16 cellular contexts compared by ENCODE assay signal in genomic region chr4:92451792-92452191, GRCh38.
"Had no signal": no experiment of that assay in that cellular context is flagged by ENCODE, and none has a peak within 500 bp of the region (broad histone marks: within the 10 kb centered on the region; RNA-seq: fewer than 3 reads in every experiment).

No MANE protein-coding gene starts in this region.

- DNase-seq: effector memory CD4-positive, alpha-beta T cell; heart left ventricle; hippocampal formation; kidney glomerular epithelial cell; mammary epithelial cell; naive thymus-derived CD4-positive, alpha-beta T cell; ovary; right cardiac atrium; small intestine; stimulated activated CD4-positive, alpha-beta T cell treated with anti-CD3 and anti-CD28 coated beads, Interleukin-12 subunit alpha, Interleukin-12 subunit beta, amount 100 ng/mL, for 4 hours; stimulated activated naive CD4-positive, alpha-beta T cell; stomach; substantia nigra; transverse colon had no signal

- H3K4me3 ChIP-seq: heart left ventricle, ovary, stomach, thoracic aorta, transverse colon had no signal

- ATAC-seq: heart left ventricle; left lobe of liver; naive thymus-derived CD4-positive, alpha-beta T cell; right cardiac atrium had no signal
